Comparison of ENCODE assay signal across 15 cellular contexts in the genomic region with DNA sequence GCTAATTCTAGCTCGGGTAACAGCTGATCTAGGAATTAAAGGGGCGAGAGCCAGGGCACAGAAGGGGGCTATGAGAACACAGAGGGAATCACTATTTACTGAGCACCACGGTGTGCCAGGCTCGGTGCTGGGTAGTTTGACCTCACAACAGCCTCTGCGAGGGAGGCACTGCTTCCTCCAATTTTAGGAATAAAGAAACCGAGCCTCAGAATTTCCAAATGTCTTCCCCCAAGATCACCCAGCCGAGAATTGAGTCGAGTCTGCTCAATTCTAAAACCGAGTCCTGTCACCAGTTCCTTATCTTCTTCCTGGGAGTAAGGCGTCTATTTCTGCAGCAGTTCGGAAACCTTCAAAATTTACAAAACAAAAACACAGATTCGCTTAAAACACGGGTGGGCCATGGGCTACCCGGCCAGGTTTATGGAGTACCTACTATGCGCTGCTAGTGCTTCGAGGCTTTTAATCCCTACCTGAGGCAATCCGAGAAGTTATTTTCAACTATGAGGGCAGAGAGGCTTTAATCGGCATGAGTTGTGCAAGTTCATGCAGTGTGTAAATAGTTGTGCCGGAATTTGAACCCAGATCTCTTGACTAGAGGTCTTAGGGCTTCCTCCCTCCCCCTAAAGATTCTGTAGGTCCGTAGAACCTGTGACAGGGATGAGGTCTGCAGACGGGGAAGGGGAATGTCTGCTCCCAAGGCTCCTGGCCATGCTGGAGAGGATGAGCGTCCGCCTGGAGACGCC. TPM values are rescaled to one million over a fixed set of nuclear protein-coding genes. Genes with fewer than 3 reads are reported as not detected.
DNase-seq lines count a peak whose midpoint lies in the region; ATAC-seq and TF ChIP-seq lines count a peak whose summit lies in the region.
"Had no signal": no experiment of that assay in that cellular context is flagged by ENCODE, and none has a peak within 500 bp of the region (broad histone marks: within the 10 kb centered on the region; RNA-seq: fewer than 3 reads in every experiment).

No MANE protein-coding gene starts in this region.

- peaks cover 53% of the 10 kb centered on the region for H3K4me1 Mint-ChIP-seq in activated CD4-positive, alpha-beta T cell treated with anti-CD3 and anti-CD28 coated beads, Interleukin-2, amount 10 ng/mL, durations not matched to agents 7 days and 5 days
- peaks cover 42% of the 10 kb centered on the region for H3K4me1 Mint-ChIP-seq in activated naive CD8-positive, alpha-beta T cell treated with anti-CD3 and anti-CD28 coated beads, Interleukin-2, amount 10 ng/mL, durations not matched to agents 7 days and 5 days
- H3K4me1 Mint-ChIP-seq in nephron progenitor cell: peaks cover 31% of the 10 kb centered on the region

- no peak for ATAC-seq in activated naive CD8-positive, alpha-beta T cell treated with anti-CD3 and anti-CD28 coated beads, Interleukin-2, amount 10 ng/mL, durations not matched to agents 7 days and 5 days (ENCODE audit: low read depth)
- ATAC-seq in HG03095 (IDR thresholded peaks at IDR 0.05; ENCODE audit: unreplicated experiment) (no peak), HG03097 (IDR thresholded peaks at IDR 0.05; ENCODE audit: low FRiP score, unreplicated experiment) (no peak)

- no peaks in the 10 kb centered on the region for H3K9me3 Mint-ChIP-seq in activated CD4-positive, alpha-beta T cell treated with anti-CD3 and anti-CD28 coated beads, Interleukin-2, amount 10 ng/mL, durations not matched to agents 7 days and 5 days
- no peaks in the 10 kb centered on the region for H3K9me3 Mint-ChIP-seq in activated naive CD8-positive, alpha-beta T cell treated with anti-CD3 and anti-CD28 coated beads, Interleukin-2, amount 10 ng/mL, durations not matched to agents 7 days and 5 days
- no peaks in the 10 kb centered on the region for H3K9me3 Mint-ChIP-seq in nephron progenitor cell
- H3K9me3 Mint-ChIP-seq: mesothelial cell of epicardium had no signal

- peak overlapping the region; percentile 38 for H3K27ac Mint-ChIP-seq in activated CD4-positive, alpha-beta T cell treated with anti-CD3 and anti-CD28 coated beads, Interleukin-2, amount 10 ng/mL, durations not matched to agents 7 days and 5 days
- peak overlapping the region; percentile 63 for H3K27ac Mint-ChIP-seq in activated naive CD8-positive, alpha-beta T cell treated with anti-CD3 and anti-CD28 coated beads, Interleukin-2, amount 10 ng/mL, durations not matched to agents 7 days and 5 days
- no peak overlapping the region for H3K27ac Mint-ChIP-seq in nephron progenitor cell
- H3K27ac Mint-ChIP-seq: mesothelial cell of epicardium had no signal

- peaks cover 82% of the 10 kb centered on the region for H3K27me3 Mint-ChIP-seq in activated CD4-positive, alpha-beta T cell treated with anti-CD3 and anti-CD28 coated beads, Interleukin-2, amount 10 ng/mL, durations not matched to agents 7 days and 5 days
- peaks cover 69% of the 10 kb centered on the region for H3K27me3 Mint-ChIP-seq in activated naive CD8-positive, alpha-beta T cell treated with anti-CD3 and anti-CD28 coated beads, Interleukin-2, amount 10 ng/mL, durations not matched to agents 7 days and 5 days
- H3K27me3 Mint-ChIP-seq in nephron progenitor cell (ENCODE audit: low read depth, poor library complexity): peaks cover 100% of the 10 kb centered on the region

- POLR2A ChIA-PET in activated CD4-positive, alpha-beta T cell treated with anti-CD3 and anti-CD28 coated beads, Interleukin-2, amount 10 ng/mL, durations not matched to agents 7 days and 5 days (lab: Charles Lee): no interaction called here
- POLR2A ChIA-PET in activated naive CD8-positive, alpha-beta T cell treated with anti-CD3 and anti-CD28 coated beads, Interleukin-2, amount 10 ng/mL, durations not matched to agents 7 days and 5 days (lab: Charles Lee): interaction anchor here (1.9 kb wide), 1 partner anchor 12 kb away, joined by 5 read pairs; no protein-coding TSS in a partner anchor

- in situ Hi-C loops in GM13977 (cut with MboI; ENCODE audit: low pct_unique_long_range_greater_than_20kb, low sequenced_read_pairs, unreplicated experiment): no loop called here

- TF ChIP-seq CTCF in GM13977 (IDR thresholded peaks at IDR 0.05; ENCODE audit: extremely low read depth, insufficient read depth, missing control alignments): no peak
- no peak for TF ChIP-seq CTCF in nephron progenitor cell (IDR thresholded peaks at IDR 0.05)

- peak overlapping the region; percentile 38 for H3K4me3 Mint-ChIP-seq in activated CD4-positive, alpha-beta T cell treated with anti-CD3 and anti-CD28 coated beads, Interleukin-2, amount 10 ng/mL, durations not matched to agents 7 days and 5 days
- H3K4me3 Mint-ChIP-seq in activated naive CD8-positive, alpha-beta T cell treated with anti-CD3 and anti-CD28 coated beads, Interleukin-2, amount 10 ng/mL, durations not matched to agents 7 days and 5 days: peak overlapping the region; percentile 53
- peak overlapping the region; percentile 28 for H3K4me3 Mint-ChIP-seq in nephron progenitor cell
- H3K4me3 Mint-ChIP-seq: mesothelial cell of epicardium had no signal

- peaks cover 1% of the 10 kb centered on the region for H3K36me3 Mint-ChIP-seq in activated CD4-positive, alpha-beta T cell treated with anti-CD3 and anti-CD28 coated beads, Interleukin-2, amount 10 ng/mL, durations not matched to agents 7 days and 5 days (ENCODE audit: low read depth)
- peaks cover 2% of the 10 kb centered on the region for H3K36me3 Mint-ChIP-seq in activated naive CD8-positive, alpha-beta T cell treated with anti-CD3 and anti-CD28 coated beads, Interleukin-2, amount 10 ng/mL, durations not matched to agents 7 days and 5 days
- no peaks in the 10 kb centered on the region for H3K36me3 Mint-ChIP-seq in nephron progenitor cell (ENCODE audit: low read depth)
- H3K36me3 Mint-ChIP-seq: mesothelial cell of epicardium had no signal

- CTCF ChIA-PET in activated CD4-positive, alpha-beta T cell treated with anti-CD3 and anti-CD28 coated beads, Interleukin-2, amount 10 ng/mL, durations not matched to agents 7 days and 5 days (lab: Charles Lee): no interaction called here

- no peak for DNase-seq in activated CD4-positive, alpha-beta T cell treated with anti-CD3 and anti-CD28 coated beads, Interleukin-2, amount 10 ng/mL, durations not matched to agents 7 days and 5 days
- DNase-seq in activated CD4-positive, alpha-beta T cell treated with anti-CD3 and anti-CD28 coated beads for 48 hours: no peak
- DNase-seq in GM13977 (ENCODE audit: low spot score) (peak; percentile 37), nephron progenitor cell (no peak), NCI-H526 treated with DMSO at 0.1 percent for 48 hours (lab: John Stamatoyannopoulos, UW) (no peak)
- DNase-seq in activated naive CD8-positive, alpha-beta T cell treated with anti-CD3 and anti-CD28 coated beads, Interleukin-2, amount 10 ng/mL, durations not matched to agents 7 days and 5 days: no peak
- DNase-seq: dermis blood vessel endothelial cell, NCI-H1694 treated with DMSO at 0.1 percent for 48 hours, RPMI8226, T1000 had no signal

RNA-seq across cellular contexts. Expression of a gene that starts 0.9 kb away (rescaled TPM):
- total RNA-seq in activated CD4-positive, alpha-beta T cell treated with anti-CD3 and anti-CD28 coated beads, Interleukin-2, amount 10 ng/mL, durations not matched to agents 7 days and 5 days: not detected
- not detected for total RNA-seq in activated naive CD8-positive, alpha-beta T cell treated with anti-CD3 and anti-CD28 coated beads, Interleukin-2, amount 10 ng/mL, durations not matched to agents 7 days and 5 days
- total RNA-seq: dermis blood vessel endothelial cell, mesothelial cell of epicardium, tibial nerve had no signal

RNA-seq across cellular contexts. Expression of a gene that starts 7.1 kb away (rescaled TPM):
- total RNA-seq in activated CD4-positive, alpha-beta T cell treated with anti-CD3 and anti-CD28 coated beads, Interleukin-2, amount 10 ng/mL, durations not matched to agents 7 days and 5 days: 100 to 1,000 TPM; 224 to 255 TPM
- 100 to 1,000 TPM; 254 to 265 TPM for total RNA-seq in activated naive CD8-positive, alpha-beta T cell treated with anti-CD3 and anti-CD28 coated beads, Interleukin-2, amount 10 ng/mL, durations not matched to agents 7 days and 5 days

RNA-seq across cellular contexts. Expression of a gene that starts 11.3 kb away (rescaled TPM):
- total RNA-seq in activated CD4-positive, alpha-beta T cell treated with anti-CD3 and anti-CD28 coated beads, Interleukin-2, amount 10 ng/mL, durations not matched to agents 7 days and 5 days: not detected
- not detected for total RNA-seq in activated naive CD8-positive, alpha-beta T cell treated with anti-CD3 and anti-CD28 coated beads, Interleukin-2, amount 10 ng/mL, durations not matched to agents 7 days and 5 days
- total RNA-seq: dermis blood vessel endothelial cell, mesothelial cell of epicardium, prostate gland, tibial nerve had no signal
